In genomic region chr9:93123561-93124283, GRCh38 we compare ENCODE assay signal across 12 cellular contexts. TPM values are rescaled to one million over a fixed set of nuclear protein-coding genes. Genes with fewer than 3 reads are reported as not detected.
A peak's percentile ranks its signal among the peaks of the same experiment; 100 is the strongest.
DNase-seq lines count a peak whose midpoint lies in the region; ATAC-seq, FAIRE-seq and TF ChIP-seq lines count a peak whose summit lies in the region.
"Had no signal": no experiment of that assay in that cellular context is flagged by ENCODE, and none has a peak within 500 bp of the region (broad histone marks: within the 10 kb centered on the region; RNA-seq: fewer than 3 reads in every experiment).

No MANE protein-coding gene starts in this region.

- H3K4me1 ChIP-seq in RWPE2 (ENCODE audit: insufficient read depth, poor library complexity, severe bottlenecking): peaks cover 19% of the 10 kb centered on the region
- peaks cover 14% of the 10 kb centered on the region for H3K4me1 ChIP-seq in ovary (ENCODE audit: insufficient read depth)

- no peaks in the 10 kb centered on the region for H3K9me3 Mint-ChIP-seq in glutamatergic neuron (ENCODE audit: unreplicated experiment)

- ATAC-seq in RWPE2 (ENCODE audit: low read depth) (no peak), HG02973 (IDR thresholded peaks at IDR 0.05; ENCODE audit: unreplicated experiment) (no peak)

- TF ChIP-seq EP300 in ovary (IDR thresholded peaks at IDR 0.05): no peak

- H3K27ac Mint-ChIP-seq in glutamatergic neuron (ENCODE audit: unreplicated experiment): no peak overlapping the region

- DNase-seq in D721Med (ENCODE audit: insufficient read length, low spot score) (peak; percentile 7), RWPE2 (ENCODE audit: low spot score) (peak; percentile 38), glutamatergic neuron (peak; percentile 6), ovary (peak; percentile 12 to 40 (median 28)), NCI-H1048 (lab: John Stamatoyannopoulos, UW) (no peak), ecto neural progenitor cell (ENCODE audit: low spot score) (no peak)
- DNase-seq: activated CD4-positive, alpha-beta T cell treated with anti-CD3 and anti-CD28 coated beads, Interleukin-2, amount 50 U/mL, for 48 hours; colonic mucosa; GDM1; MV-4-11 had no signal

- no peaks in the 10 kb centered on the region for H3K27me3 ChIP-seq in RWPE2 (ENCODE audit: insufficient read depth, poor library complexity, severe bottlenecking)
- H3K27me3 ChIP-seq in ovary: no peaks in the 10 kb centered on the region
- H3K27me3 ChIP-seq: colonic mucosa had no signal

- H3K27me3 Mint-ChIP-seq in glutamatergic neuron (ENCODE audit: unreplicated experiment): peaks cover 2% of the 10 kb centered on the region

- peaks cover 5% of the 10 kb centered on the region; the same call in 1 of the 2 replicates for H3K36me3 ChIP-seq in RWPE2 (ENCODE audit: low read depth)
- no peaks in the 10 kb centered on the region for H3K36me3 ChIP-seq in ovary
- H3K36me3 ChIP-seq: colonic mucosa had no signal

- intact Hi-C loops in ovary (cut with DNase I): no loop called here

- no peak overlapping the region for H3K4me3 ChIP-seq in RWPE2 (ENCODE audit: severe bottlenecking)
- H3K4me3 ChIP-seq in ovary: no peak overlapping the region
- H3K4me3 ChIP-seq: colonic mucosa had no signal

- H3K27ac ChIP-seq in RWPE2 (ENCODE audit: poor library complexity, severe bottlenecking): no peak overlapping the region
- H3K27ac ChIP-seq in ovary: no peak overlapping the region
- H3K27ac ChIP-seq: colonic mucosa had no signal

- H3K9me3 ChIP-seq in RWPE2 (ENCODE audit: severe bottlenecking) (no peaks in the 10 kb centered on the region), ovary (no peaks in the 10 kb centered on the region)
- H3K9me3 ChIP-seq: colonic mucosa had no signal

- no peaks in the 10 kb centered on the region for H3K36me3 Mint-ChIP-seq in glutamatergic neuron (ENCODE audit: unreplicated experiment)

- no peak overlapping the region for H3K4me3 Mint-ChIP-seq in glutamatergic neuron (ENCODE audit: unreplicated experiment)

- no peak for TF ChIP-seq CTCF in D721Med (IDR thresholded peaks at IDR 0.05; ENCODE audit: insufficient read depth, missing control alignments)
- TF ChIP-seq CTCF in RWPE2 (IDR thresholded peaks at IDR 0.05; ENCODE audit: poor library complexity, severe bottlenecking): no peak
- TF ChIP-seq CTCF in glutamatergic neuron (IDR thresholded peaks at IDR 0.05; ENCODE audit: partially characterized antibody, unreplicated experiment): no peak
- TF ChIP-seq CTCF in ovary (IDR thresholded peaks at IDR 0.05): no peak

- peaks cover 15% of the 10 kb centered on the region for H3K4me1 Mint-ChIP-seq in glutamatergic neuron (ENCODE audit: low read depth, unreplicated experiment)

- no peak for TF ChIP-seq POLR2A in ovary (IDR thresholded peaks at IDR 0.05)

- no peak for FAIRE-seq in D721Med (lab: Jason Lieb, UNC)
- FAIRE-seq: HTR-8/SVneo had no signal

- WGBS in ovary, 3 donors: 81 to 83% (median 82%) methylated on average over 13 to 14 of the region's 14 CpGs

RNA-seq across cellular contexts. Expression of gene NINJ1, which starts 10.3 kb away (rescaled TPM):
- 29.4 TPM for total RNA-seq in glutamatergic neuron (ENCODE audit: unreplicated experiment)
- 10 to 100 TPM; 35.2 to 75.2 (median 40.6) TPM for total RNA-seq in ovary
- 10 to 100 TPM in 1 of 2 donors, 1 to 10 TPM in 1; 7.5 to 46.1 TPM for polyA plus RNA-seq in ovary

RNA-seq across cellular contexts. Expression of gene CARD19, which starts 27.7 kb away (rescaled TPM):
- total RNA-seq in glutamatergic neuron (ENCODE audit: unreplicated experiment) (55.8 TPM), ovary (10 to 100 TPM; 34.0 to 50.0 (median 44.7) TPM)
- polyA plus RNA-seq in ovary: 10 to 100 TPM in 1 of 2 donors, 1 to 10 TPM in 1; 5.0 to 67.6 TPM

Comparison
In these comparisons a context has a peak if more than half of its experiments do, and no peak if none do; other contexts are left out.
1. DNase-seq: peak in D721Med (single experiment), RWPE2 (single experiment), glutamatergic neuron (single experiment) and ovary (5 of 5); none in NCI-H1048 (single experiment) and ecto neural progenitor cell (single experiment).